In the genomic region with DNA sequence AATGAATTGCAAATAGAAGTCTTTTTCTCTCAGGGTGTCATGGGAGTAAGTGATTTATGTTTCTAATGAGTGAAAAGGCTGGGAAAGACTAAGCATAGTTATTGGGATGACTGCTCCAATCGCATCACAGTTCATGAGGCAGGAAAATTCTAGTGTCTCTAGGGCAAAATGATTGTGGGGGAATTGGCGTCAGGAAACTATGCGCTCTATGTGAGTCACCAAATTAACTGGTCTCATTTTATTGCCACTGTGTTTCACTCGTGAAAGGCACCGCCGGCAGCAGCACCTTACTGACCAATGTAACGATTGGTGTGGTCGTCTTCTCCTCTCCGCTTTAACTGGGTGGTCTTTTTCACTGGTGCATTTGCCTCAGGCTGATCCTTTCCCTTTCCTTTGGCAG, we compare ENCODE assay signal across 17 cellular contexts.
DNase-seq lines count a peak whose midpoint lies in the region; ATAC-seq, FAIRE-seq and TF ChIP-seq lines count a peak whose summit lies in the region.
"Had no signal": no experiment of that assay in that cellular context is flagged by ENCODE, and none has a peak within 500 bp of the region (broad histone marks: within the 10 kb centered on the region; RNA-seq: fewer than 3 reads in every experiment).

No MANE protein-coding gene starts in this region.

- no peak for ATAC-seq in natural killer cell treated with Interleukin-12 subunit alpha and Interleukin-12 subunit beta and Interleukin-15 and Interleukin-18, amount 100 ng/mL, for 72 hours

- no peak overlapping the region for H3K4me3 ChIP-seq in breast epithelium
- H3K4me3 ChIP-seq in fibroblast of the aortic adventitia (ENCODE audit: low read depth, low read length), result no peak overlapping the region
- H3K4me3 ChIP-seq: dorsolateral prefrontal cortex, HAP-1, tibial artery had no signal

- no peaks in the 10 kb centered on the region for H3K36me3 ChIP-seq in breast epithelium
- H3K36me3 ChIP-seq: HAP-1, tibial artery had no signal

- no peak for FAIRE-seq in RCC 7860 (lab: Jason Lieb, UNC)

- no peaks in the 10 kb centered on the region for H3K36me3 Mint-ChIP-seq in MCF 10A (ENCODE audit: insufficient read depth, unreplicated experiment)
- no peaks in the 10 kb centered on the region for H3K36me3 Mint-ChIP-seq in natural killer cell treated with Interleukin-12 subunit alpha and Interleukin-12 subunit beta and Interleukin-15 and Interleukin-18, amount 100 ng/mL, for 72 hours

- intact Hi-C loops in MCF 10A (cut with micrococcal nuclease), result no loop called here
- intact Hi-C loops in breast epithelium (cut with DNase I; ENCODE audit: low total_unique reads), result no loop called here

- CTCF ChIA-PET in MCF 10A (lab: Yijun Ruan, JAX), result no interaction called here

- TF ChIP-seq CTCF in MCF 10A (IDR thresholded peaks at IDR 0.05; ENCODE audit: unreplicated experiment) (no peak), breast epithelium (IDR thresholded peaks at IDR 0.05) (no peak), fibroblast of the aortic adventitia (IDR thresholded peaks at IDR 0.05; ENCODE audit: insufficient read depth, low read length) (no peak)

- no peak overlapping the region for H3K27ac ChIP-seq in breast epithelium
- H3K27ac ChIP-seq: dorsolateral prefrontal cortex, HL-60, tibial artery had no signal

- POLR2A ChIA-PET in MCF 10A (lab: Yijun Ruan, JAX), result no interaction called here

- peaks cover 15% of the 10 kb centered on the region for H3K4me1 Mint-ChIP-seq in MCF 10A (ENCODE audit: insufficient read depth, unreplicated experiment)
- H3K4me1 Mint-ChIP-seq in natural killer cell treated with Interleukin-12 subunit alpha and Interleukin-12 subunit beta and Interleukin-15 and Interleukin-18, amount 100 ng/mL, for 72 hours (ENCODE audit: low read depth in 2 of 2), result no peaks in the 10 kb centered on the region

- peak; percentile 45 for DNase-seq in MCF 10A (ENCODE audit: unreplicated experiment)
- no peak for DNase-seq in breast epithelium (ENCODE audit: low spot score in 2 of 2)
- peak; percentile 20 for DNase-seq in RCC 7860 (ENCODE audit: low spot score)
- peak; percentile 14 for DNase-seq in fibroblast of the aortic adventitia (ENCODE audit: low read depth)
- DNase-seq in OCI-M2 (lab: John Stamatoyannopoulos, UW; ENCODE audit: unreplicated experiment), result no peak
- no peak for DNase-seq in natural killer cell treated with Interleukin-12 subunit alpha and Interleukin-12 subunit beta and Interleukin-15 and Interleukin-18, amount 100 ng/mL, for 72 hours (ENCODE audit: low spot score)
- no peak for DNase-seq in NK-92 (lab: John Stamatoyannopoulos, UW; ENCODE audit: unreplicated experiment)
- no peak for DNase-seq in DMS 273 (lab: John Stamatoyannopoulos, UW; ENCODE audit: unreplicated experiment)
- DNase-seq: activated CD4-positive, alpha-beta T cell treated with anti-CD3 and anti-CD28 coated beads, Interleukin-2, amount 50 U/mL, for 4 hours; aorta; DMS79 treated with DMSO at 0.1 percent for 48 hours; dorsolateral prefrontal cortex; NCI-H2107 had no signal

- no peak overlapping the region for H3K4me3 Mint-ChIP-seq in MCF 10A (ENCODE audit: unreplicated experiment)
- H3K4me3 Mint-ChIP-seq in natural killer cell treated with Interleukin-12 subunit alpha and Interleukin-12 subunit beta and Interleukin-15 and Interleukin-18, amount 100 ng/mL, for 72 hours, result no peak overlapping the region

- TF ChIP-seq POLR2A in breast epithelium (IDR thresholded peaks at IDR 0.05), result no peak

- H3K4me1 ChIP-seq in breast epithelium, result no peaks in the 10 kb centered on the region
- H3K4me1 ChIP-seq: HAP-1, tibial artery had no signal

- H3K9me3 ChIP-seq in breast epithelium, result no peaks in the 10 kb centered on the region
- H3K9me3 ChIP-seq: HAP-1, tibial artery had no signal

- no TSS peak for BruUV-seq in MCF 10A (replicated peaks; lab: Mats Ljungman, UMichigan)

- no peak overlapping the region for H3K27ac Mint-ChIP-seq in MCF 10A (ENCODE audit: low read depth, unreplicated experiment)
- no peak overlapping the region for H3K27ac Mint-ChIP-seq in natural killer cell treated with Interleukin-12 subunit alpha and Interleukin-12 subunit beta and Interleukin-15 and Interleukin-18, amount 100 ng/mL, for 72 hours
- H3K27ac Mint-ChIP-seq: activated T-helper 2 cell treated with anti-CD3 and anti-CD28 coated beads, Interferon-gamma antibody, Interleukin-2, Interleukin-4, amounts not matched to agents 10 μg/mL and 5 μg/mL and 100 μg/mL, durations not matched to agents 14 hours and 24 hours and 36 hours had no signal

- no peaks in the 10 kb centered on the region for H3K27me3 Mint-ChIP-seq in MCF 10A (ENCODE audit: insufficient read depth, unreplicated experiment)
- no peaks in the 10 kb centered on the region for H3K27me3 Mint-ChIP-seq in natural killer cell treated with Interleukin-12 subunit alpha and Interleukin-12 subunit beta and Interleukin-15 and Interleukin-18, amount 100 ng/mL, for 72 hours

- no peaks in the 10 kb centered on the region for H3K9me3 Mint-ChIP-seq in MCF 10A (ENCODE audit: unreplicated experiment)
- peaks cover 3% of the 10 kb centered on the region for H3K9me3 Mint-ChIP-seq in natural killer cell treated with Interleukin-12 subunit alpha and Interleukin-12 subunit beta and Interleukin-15 and Interleukin-18, amount 100 ng/mL, for 72 hours
- H3K9me3 Mint-ChIP-seq: activated T-helper 2 cell treated with anti-CD3 and anti-CD28 coated beads, Interferon-gamma antibody, Interleukin-2, Interleukin-4, amounts not matched to agents 10 μg/mL and 5 μg/mL and 100 μg/mL, durations not matched to agents 14 hours and 24 hours and 36 hours had no signal

- H3K27me3 ChIP-seq in breast epithelium, result no peaks in the 10 kb centered on the region
- H3K27me3 ChIP-seq: tibial artery had no signal

Comparison
In these comparisons a context has a peak if more than half of its experiments do, and no peak if none do; other contexts are left out.
1. DNase-seq: peak in MCF 10A (single experiment), RCC 7860 (single experiment) and fibroblast of the aortic adventitia (single experiment); none in breast epithelium (0 of 2), OCI-M2 (single experiment), natural killer cell treated with Interleukin-12 subunit alpha and Interleukin-12 subunit beta and Interleukin-15 and Interleukin-18, amount 100 ng/mL, for 72 hours (single experiment), NK-92 (single experiment) and DMS 273 (single experiment).